ENCODE assay signal across 8 cellular contexts in the genomic region with DNA sequence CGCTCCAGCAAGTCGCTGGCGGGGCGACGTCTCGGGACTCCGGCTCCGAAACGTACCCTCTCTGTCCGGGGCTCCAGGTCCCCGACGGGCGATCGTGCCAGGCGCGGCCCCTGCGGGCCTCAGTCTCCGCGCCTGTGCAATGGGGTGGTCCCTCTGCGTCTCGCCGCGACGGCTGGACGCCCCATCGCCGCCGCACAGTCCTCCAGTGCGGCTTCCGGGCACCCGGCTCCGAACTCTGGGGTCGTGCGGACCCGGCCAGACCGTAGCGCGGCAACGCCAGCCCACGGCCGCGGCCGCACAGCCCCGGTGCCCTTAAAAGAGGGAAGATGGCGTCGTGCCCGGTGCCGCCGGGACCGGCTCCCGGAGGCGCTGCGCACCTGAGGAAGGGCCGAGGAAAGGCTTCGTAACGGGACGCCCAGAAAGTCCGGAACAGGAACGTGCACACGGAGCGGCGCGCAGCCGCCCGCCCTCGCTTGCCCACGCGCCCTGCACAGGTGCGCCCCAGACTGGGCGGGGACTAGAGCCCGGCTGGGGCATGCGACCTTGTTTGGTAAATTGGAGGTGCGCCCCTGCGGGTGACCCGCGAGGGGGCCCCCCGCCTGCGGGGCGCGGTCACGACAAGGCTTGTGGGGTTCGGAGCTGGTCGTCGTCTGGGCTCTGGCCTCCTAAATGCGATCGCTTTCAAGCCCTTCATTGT. TPM values are rescaled to one million over a fixed set of nuclear protein-coding genes. Genes with fewer than 3 reads are reported as not detected.
A peak's percentile ranks its signal among the peaks of the same experiment; 100 is the strongest.
DNase-seq lines count a peak whose midpoint lies in the region; ATAC-seq and TF ChIP-seq lines count a peak whose summit lies in the region.

No MANE protein-coding gene starts in this region.

- H3K4me3 Mint-ChIP-seq in activated CD4-positive, alpha-beta T cell treated with anti-CD3 and anti-CD28 coated beads, Interleukin-2, amount 10 ng/mL, durations not matched to agents 7 days and 5 days, result peak overlapping the region; percentile 64
- H3K4me3 Mint-ChIP-seq in endothelial cell (ENCODE audit: unreplicated experiment), result peak overlapping the region; percentile 34
- peak overlapping the region; percentile 76 for H3K4me3 Mint-ChIP-seq in natural killer cell

- TF ChIP-seq POLR2A in vagina (IDR thresholded peaks at IDR 0.05), result no peak

- H3K4me1 ChIP-seq in vagina, result peaks cover 26% of the 10 kb centered on the region

- CTCF ChIA-PET in activated CD4-positive, alpha-beta T cell treated with anti-CD3 and anti-CD28 coated beads, Interleukin-2, amount 10 ng/mL, durations not matched to agents 7 days and 5 days (lab: Charles Lee), result interaction anchor here (0.9 kb wide), 1 partner anchor 21 kb away, joined by 3 read pairs; no protein-coding TSS in a partner anchor

- DNase-seq in DMS53 treated with DMSO at 0.1 percent for 48 hours (lab: John Stamatoyannopoulos, UW; ENCODE audit: unreplicated experiment) (peak; percentile 25), endothelial cell (ENCODE audit: low spot score) (no peak), natural killer cell (no peak), vagina (ENCODE audit: extremely low spot score in 2 of 2) (no peak), C1 segment of cervical spinal cord (lab: John Stamatoyannopoulos, UW) (no peak), NCI-H226 (no peak)
- DNase-seq in activated CD4-positive, alpha-beta T cell treated with anti-CD3 and anti-CD28 coated beads, Interleukin-2, amount 10 ng/mL, durations not matched to agents 7 days and 5 days, result peak; percentile 45

- H3K4me1 Mint-ChIP-seq in activated CD4-positive, alpha-beta T cell treated with anti-CD3 and anti-CD28 coated beads, Interleukin-2, amount 10 ng/mL, durations not matched to agents 7 days and 5 days, result peaks cover 9% of the 10 kb centered on the region
- peaks cover 11% of the 10 kb centered on the region for H3K4me1 Mint-ChIP-seq in endothelial cell (ENCODE audit: unreplicated experiment)
- peaks cover 0 to 4% of the 10 kb centered on the region in 2 donors for H3K4me1 Mint-ChIP-seq in natural killer cell

- no peaks in the 10 kb centered on the region for H3K36me3 ChIP-seq in vagina

- H3K36me3 Mint-ChIP-seq in activated CD4-positive, alpha-beta T cell treated with anti-CD3 and anti-CD28 coated beads, Interleukin-2, amount 10 ng/mL, durations not matched to agents 7 days and 5 days (ENCODE audit: low read depth), result no peaks in the 10 kb centered on the region
- H3K36me3 Mint-ChIP-seq in endothelial cell (ENCODE audit: low read depth, unreplicated experiment) (no peaks in the 10 kb centered on the region), natural killer cell (no peaks in the 10 kb centered on the region)

- peaks cover 25% of the 10 kb centered on the region for H3K27me3 Mint-ChIP-seq in activated CD4-positive, alpha-beta T cell treated with anti-CD3 and anti-CD28 coated beads, Interleukin-2, amount 10 ng/mL, durations not matched to agents 7 days and 5 days
- peaks cover 15% of the 10 kb centered on the region for H3K27me3 Mint-ChIP-seq in endothelial cell (ENCODE audit: unreplicated experiment)
- peaks cover 0 to 31% of the 10 kb centered on the region in 2 donors for H3K27me3 Mint-ChIP-seq in natural killer cell (ENCODE audit: low read depth in 2 of 2)

- H3K27me3 ChIP-seq in vagina, result no peaks in the 10 kb centered on the region

- TF ChIP-seq CTCF in endothelial cell (IDR thresholded peaks at IDR 0.05; ENCODE audit: unreplicated experiment) (no peak), natural killer cell (IDR thresholded peaks at IDR 0.05) (no peak), vagina (IDR thresholded peaks at IDR 0.05) (no peak)

- peak overlapping the region; percentile 68 for H3K27ac Mint-ChIP-seq in activated CD4-positive, alpha-beta T cell treated with anti-CD3 and anti-CD28 coated beads, Interleukin-2, amount 10 ng/mL, durations not matched to agents 7 days and 5 days
- H3K27ac Mint-ChIP-seq in endothelial cell (ENCODE audit: unreplicated experiment) (no peak overlapping the region), natural killer cell (peak overlapping the region in 1 of 2 donors; percentile 45)

- ATAC-seq in HG03521 (IDR thresholded peaks at IDR 0.05; ENCODE audit: unreplicated experiment), result peak; percentile 39
- peak; percentile 57 to 70 (median 61) for ATAC-seq in natural killer cell

- peak overlapping the region; percentile 30 for H3K27ac ChIP-seq in vagina

- peak overlapping the region; percentile 52 to 58 for H3K4me3 ChIP-seq in vagina

- no peaks in the 10 kb centered on the region for H3K9me3 Mint-ChIP-seq in activated CD4-positive, alpha-beta T cell treated with anti-CD3 and anti-CD28 coated beads, Interleukin-2, amount 10 ng/mL, durations not matched to agents 7 days and 5 days
- no peaks in the 10 kb centered on the region for H3K9me3 Mint-ChIP-seq in endothelial cell (ENCODE audit: unreplicated experiment)
- no peaks in the 10 kb centered on the region for H3K9me3 Mint-ChIP-seq in natural killer cell

- POLR2A ChIA-PET in activated CD4-positive, alpha-beta T cell treated with anti-CD3 and anti-CD28 coated beads, Interleukin-2, amount 10 ng/mL, durations not matched to agents 7 days and 5 days (lab: Charles Lee), result no interaction called here

- no peaks in the 10 kb centered on the region for H3K9me3 ChIP-seq in vagina

- intact Hi-C loops in natural killer cell (cut with micrococcal nuclease), result no loop called here
- intact Hi-C loops in vagina (cut with DNase I), result no loop called here

RNA-seq across cellular contexts. Expression of a gene that starts 0.5 kb away (rescaled TPM):
- total RNA-seq in activated CD4-positive, alpha-beta T cell treated with anti-CD3 and anti-CD28 coated beads, Interleukin-2, amount 10 ng/mL, durations not matched to agents 7 days and 5 days, result 1 to 10 TPM; 1.4 to 1.9 TPM
- 0.97 TPM for total RNA-seq in endothelial cell (ENCODE audit: unreplicated experiment)
- 1 to 10 TPM in 1 of 3 donors, under 1 TPM in 1, not detected in 1; 0.28 to 1.2 TPM for total RNA-seq in natural killer cell
- not detected for total RNA-seq in vagina

RNA-seq across cellular contexts. Expression of a gene that starts 21.9 kb away (rescaled TPM):
- 1 to 10 TPM; 9.0 to 9.3 TPM for total RNA-seq in activated CD4-positive, alpha-beta T cell treated with anti-CD3 and anti-CD28 coated beads, Interleukin-2, amount 10 ng/mL, durations not matched to agents 7 days and 5 days
- total RNA-seq in endothelial cell (ENCODE audit: unreplicated experiment) (13.0 TPM), natural killer cell (1 to 10 TPM; 4.4 to 6.5 (median 6.0) TPM), vagina (5.9 TPM)

RNA-seq across cellular contexts. Expression of a gene that starts 32.1 kb away (rescaled TPM):
- total RNA-seq in activated CD4-positive, alpha-beta T cell treated with anti-CD3 and anti-CD28 coated beads, Interleukin-2, amount 10 ng/mL, durations not matched to agents 7 days and 5 days, result 10 to 100 TPM in 1 of 2 experiments, 1 to 10 TPM in 1; 9.5 to 10.4 TPM
- 10.3 TPM for total RNA-seq in endothelial cell (ENCODE audit: unreplicated experiment)
- 10 to 100 TPM in 1 of 3 donors, 1 to 10 TPM in 2; 6.5 to 12.4 (median 9.3) TPM for total RNA-seq in natural killer cell
- 22.8 TPM for total RNA-seq in vagina

RNA-seq across cellular contexts. Expression of a gene that starts 40.3 kb away (rescaled TPM):
- total RNA-seq in activated CD4-positive, alpha-beta T cell treated with anti-CD3 and anti-CD28 coated beads, Interleukin-2, amount 10 ng/mL, durations not matched to agents 7 days and 5 days, result 100 to 1,000 TPM in 1 of 2 experiments, 10 to 100 TPM in 1; 90.9 to 122 TPM
- total RNA-seq in endothelial cell (ENCODE audit: unreplicated experiment) (38.9 TPM), natural killer cell (10 to 100 TPM; 52.1 to 81.7 (median 59.3) TPM), vagina (524 TPM)

Comparison
In these comparisons a context has a peak if more than half of its experiments do, and no peak if none do; other contexts are left out.
1. DNase-seq: peak in DMS53 treated with DMSO at 0.1 percent for 48 hours (single experiment) and activated CD4-positive, alpha-beta T cell treated with anti-CD3 and anti-CD28 coated beads, Interleukin-2, amount 10 ng/mL, durations not matched to agents 7 days and 5 days (single experiment); none in endothelial cell (single experiment), natural killer cell (single experiment), vagina (0 of 2), C1 segment of cervical spinal cord (0 of 14) and NCI-H226 (single experiment).
2. Peak in every context shown above with its lines, with median percentiles within 50 percentile points of each other: H3K4me3 Mint-ChIP-seq.